ENCODE assay signal across 10 cellular contexts in genomic region chr20:48153523-48153922, GRCh38.
A peak's percentile ranks its signal among the peaks of the same experiment; 100 is the strongest.
DNase-seq lines count a peak whose midpoint lies in the region; ATAC-seq and TF ChIP-seq lines count a peak whose summit lies in the region.
"Had no signal": no experiment of that assay in that cellular context is flagged by ENCODE, and none has a peak within 500 bp of the region (broad histone marks: within the 10 kb centered on the region; RNA-seq: fewer than 3 reads in every experiment).

No MANE protein-coding gene starts in this region.

- no peak for TF ChIP-seq CTCF in Peyer's patch (IDR thresholded peaks at IDR 0.05)

- DNase-seq in DMS153 (lab: John Stamatoyannopoulos, UW) (peak; percentile 92), NCI-H1092 treated with DMSO at 0.1 percent for 48 hours (lab: John Stamatoyannopoulos, UW) (peak; percentile 74), RPMI8226 (peak; percentile 51), iris pigment epithelial cell (ENCODE audit: low read depth) (peak; percentile 16), Peyer's patch (no peak), NCI-H510A treated with DMSO at 0.1 percent for 48 hours (lab: John Stamatoyannopoulos, UW) (no peak)
- no peak for DNase-seq in stimulated activated CD8-positive, alpha-beta memory T cell treated with anti-CD3 and anti-CD28 coated beads, Interleukin-4, amount 100 ng/mL, for 48 hours
- DNase-seq: AML-193 had no signal

- H3K27me3 ChIP-seq in Peyer's patch, result no peaks in the 10 kb centered on the region
- H3K27me3 ChIP-seq: vagina had no signal

- H3K9me3 ChIP-seq in Peyer's patch, result peaks cover 0 to 10% (median 3%) of the 10 kb centered on the region in 4 donors
- H3K9me3 ChIP-seq: vagina had no signal

- H3K4me1 ChIP-seq in Peyer's patch, result no peaks in the 10 kb centered on the region

- H3K27ac ChIP-seq in Peyer's patch, result no peak overlapping the region
- H3K27ac ChIP-seq: vagina had no signal

- no peak for TF ChIP-seq POLR2A in Peyer's patch (IDR thresholded peaks at IDR 0.05)

- H3K4me3 ChIP-seq in Peyer's patch, result no peak overlapping the region
- H3K4me3 ChIP-seq: vagina had no signal

- no peaks in the 10 kb centered on the region for H3K36me3 ChIP-seq in Peyer's patch
- H3K36me3 ChIP-seq: vagina had no signal

- no peak for ATAC-seq in HG02588 (IDR thresholded peaks at IDR 0.05; ENCODE audit: unreplicated experiment)

Comparison
In these comparisons a context has a peak if more than half of its experiments do, and no peak if none do; other contexts are left out.
1. DNase-seq: peak in DMS153 (single experiment), NCI-H1092 treated with DMSO at 0.1 percent for 48 hours (single experiment), RPMI8226 (single experiment) and iris pigment epithelial cell (single experiment); none in Peyer's patch (0 of 3), stimulated activated CD8-positive, alpha-beta memory T cell treated with anti-CD3 and anti-CD28 coated beads, Interleukin-4, amount 100 ng/mL, for 48 hours (single experiment) and NCI-H510A treated with DMSO at 0.1 percent for 48 hours (single experiment).